14 cellular contexts compared by ENCODE assay signal in genomic region chr2:46549159-46549902, GRCh38. TPM values are rescaled to one million over a fixed set of nuclear protein-coding genes. Genes with fewer than 3 reads are reported as not detected.
DNase-seq lines count a peak whose midpoint lies in the region; ATAC-seq and TF ChIP-seq lines count a peak whose summit lies in the region.
"Had no signal": no experiment of that assay in that cellular context is flagged by ENCODE, and none has a peak within 500 bp of the region (broad histone marks: within the 10 kb centered on the region; RNA-seq: fewer than 3 reads in every experiment).

No MANE protein-coding gene starts in this region.

- no peak for DNase-seq in activated naive CD8-positive, alpha-beta T cell treated with anti-CD3 and anti-CD28 coated beads, Interleukin-2, amount 50 U/mL, for 24 hours
- peak; percentile 54 for DNase-seq in NAMALWA (ENCODE audit: low spot score)
- no peak for DNase-seq in Kasumi-1 (lab: John Stamatoyannopoulos, UW)
- no peak for DNase-seq in DMS53 treated with DMSO at 0.1 percent for 48 hours (lab: John Stamatoyannopoulos, UW; ENCODE audit: unreplicated experiment)
- no peak for DNase-seq in mammary epithelial cell
- DNase-seq: NCI-H1417; NCI-H524; pancreas; stimulated activated CD4-positive, alpha-beta T cell treated with anti-CD3 and anti-CD28 coated beads, Interleukin-4, amount 100 ng/mL, for 1 hour had no signal

- H3K27ac Mint-ChIP-seq in activated naive CD8-positive, alpha-beta T cell = peak overlapping the region; percentile 7
- H3K27ac Mint-ChIP-seq in activated naive CD8-positive, alpha-beta T cell treated with anti-CD3 and anti-CD28 coated beads, Interleukin-2, amount 50 U/mL, for 24 hours = no peak overlapping the region
- H3K27ac Mint-ChIP-seq: activated T-helper 17 cell treated with anti-CD3 and anti-CD28 coated beads, Interleukin-2, amount 50 U/mL, for 72 hours had no signal

- no peak overlapping the region for H3K4me3 ChIP-seq in mucosa of stomach (ENCODE audit: low read length)
- H3K4me3 ChIP-seq in thymus (ENCODE audit: low read length) = no peak overlapping the region
- no peak overlapping the region for H3K4me3 ChIP-seq in mammary epithelial cell (replicated peaks in 1 of 3; ENCODE audit: insufficient read depth in 1 of 3, low read depth in 2 of 3, low read length in 3 of 3)
- H3K4me3 ChIP-seq: pancreas, SJSA1 had no signal

- H3K4me1 ChIP-seq in mucosa of stomach (ENCODE audit: control insufficient read depth, insufficient read depth, low read length) (peaks cover 4% of the 10 kb centered on the region), thymus (ENCODE audit: control insufficient read depth, insufficient read depth, low read length) (peaks cover 30% of the 10 kb centered on the region), mammary epithelial cell (ENCODE audit: insufficient read depth, low read length) (no peaks in the 10 kb centered on the region)
- H3K4me1 ChIP-seq: pancreas, SJSA1 had no signal

- H3K4me3 Mint-ChIP-seq in activated naive CD8-positive, alpha-beta T cell = peak overlapping the region; percentile 33
- H3K4me3 Mint-ChIP-seq in activated naive CD8-positive, alpha-beta T cell treated with anti-CD3 and anti-CD28 coated beads, Interleukin-2, amount 50 U/mL, for 24 hours = no peak overlapping the region
- H3K4me3 Mint-ChIP-seq: activated T-helper 17 cell treated with anti-CD3 and anti-CD28 coated beads, Interleukin-2, amount 50 U/mL, for 72 hours had no signal

- WGBS in thymus = 47% methylated on average over 13 of the region's 13 CpGs
- WGBS in mammary epithelial cell (ENCODE audit: low coverage, missing lambda C conversion rate) = 58% methylated on average over 11 of the region's 13 CpGs

- in situ Hi-C loops in mammary epithelial cell (cut with MboI; ENCODE audit: low sequenced_read_pairs in 2 of 2) = no loop called here

- ATAC-seq in activated naive CD8-positive, alpha-beta T cell treated with anti-CD3 and anti-CD28 coated beads, Interleukin-2, amount 50 U/mL, for 24 hours = no peak
- ATAC-seq: activated T-helper 17 cell treated with anti-CD3 and anti-CD28 coated beads, Interleukin-2, amount 50 U/mL, for 72 hours; pancreas had no signal

- H3K36me3 ChIP-seq in mucosa of stomach (ENCODE audit: control insufficient read depth, insufficient read depth, low read length) (no peaks in the 10 kb centered on the region), thymus (ENCODE audit: control insufficient read depth, insufficient read depth) (no peaks in the 10 kb centered on the region), mammary epithelial cell (ENCODE audit: insufficient read depth, low read length) (no peaks in the 10 kb centered on the region)
- H3K36me3 ChIP-seq: pancreas had no signal

- no peaks in the 10 kb centered on the region for H3K27me3 Mint-ChIP-seq in activated naive CD8-positive, alpha-beta T cell
- H3K27me3 Mint-ChIP-seq in activated naive CD8-positive, alpha-beta T cell treated with anti-CD3 and anti-CD28 coated beads, Interleukin-2, amount 50 U/mL, for 24 hours = no peaks in the 10 kb centered on the region
- H3K27me3 Mint-ChIP-seq: activated T-helper 17 cell treated with anti-CD3 and anti-CD28 coated beads, Interleukin-2, amount 50 U/mL, for 72 hours had no signal

- no peaks in the 10 kb centered on the region for H3K9me3 ChIP-seq in mucosa of stomach (ENCODE audit: control insufficient read depth, low read length)
- H3K9me3 ChIP-seq in thymus (ENCODE audit: control insufficient read depth) = no peaks in the 10 kb centered on the region
- no peaks in the 10 kb centered on the region for H3K9me3 ChIP-seq in mammary epithelial cell (replicated peaks; ENCODE audit: insufficient read depth, low read length)
- H3K9me3 ChIP-seq: pancreas, SJSA1 had no signal

- intact Hi-C loops in mammary epithelial cell (cut with micrococcal nuclease) = no loop called here

- no peak overlapping the region for H3K4me2 ChIP-seq in mammary epithelial cell (ENCODE audit: insufficient read depth, low read depth, low read length)

- H3K27ac ChIP-seq in thymus (ENCODE audit: low read depth) = peak overlapping the region; percentile 37
- no peak overlapping the region for H3K27ac ChIP-seq in mammary epithelial cell (ENCODE audit: insufficient read depth, low read depth, low read length)
- H3K27ac ChIP-seq: pancreas, SJSA1 had no signal

- dilution Hi-C loops in mammary epithelial cell (cut with HindIII; ENCODE audit: low sequenced_read_pairs) = no loop called here

- H3K27me3 ChIP-seq in mucosa of stomach (ENCODE audit: control insufficient read depth, insufficient read depth, low read length) (no peaks in the 10 kb centered on the region), thymus (ENCODE audit: control insufficient read depth, insufficient read depth) (no peaks in the 10 kb centered on the region), mammary epithelial cell (ENCODE audit: insufficient read depth, low read length) (no peaks in the 10 kb centered on the region)
- H3K27me3 ChIP-seq: pancreas, SJSA1 had no signal

- no peak overlapping the region for H2AFZ ChIP-seq in mammary epithelial cell (ENCODE audit: low read depth, low read length)

- no peaks in the 10 kb centered on the region for H3K36me3 Mint-ChIP-seq in activated naive CD8-positive, alpha-beta T cell
- H3K36me3 Mint-ChIP-seq in activated naive CD8-positive, alpha-beta T cell treated with anti-CD3 and anti-CD28 coated beads, Interleukin-2, amount 50 U/mL, for 24 hours (ENCODE audit: low read depth) = peaks cover 2% of the 10 kb centered on the region

- H3K9ac ChIP-seq in mucosa of stomach (ENCODE audit: low read length) (peak overlapping the region; percentile 14), mammary epithelial cell (ENCODE audit: insufficient read depth, low read length) (no peak overlapping the region)

- no peaks in the 10 kb centered on the region for H3K9me3 Mint-ChIP-seq in activated naive CD8-positive, alpha-beta T cell (ENCODE audit: low read depth)
- H3K9me3 Mint-ChIP-seq in activated naive CD8-positive, alpha-beta T cell treated with anti-CD3 and anti-CD28 coated beads, Interleukin-2, amount 50 U/mL, for 24 hours = no peaks in the 10 kb centered on the region
- H3K9me3 Mint-ChIP-seq: activated T-helper 17 cell treated with anti-CD3 and anti-CD28 coated beads, Interleukin-2, amount 50 U/mL, for 72 hours had no signal

- H3K79me2 ChIP-seq in mammary epithelial cell (ENCODE audit: insufficient read depth, low read length) = no peaks in the 10 kb centered on the region

- peaks cover 59% of the 10 kb centered on the region for H3K4me1 Mint-ChIP-seq in activated naive CD8-positive, alpha-beta T cell (ENCODE audit: low read depth)
- peaks cover 59% of the 10 kb centered on the region for H3K4me1 Mint-ChIP-seq in activated naive CD8-positive, alpha-beta T cell treated with anti-CD3 and anti-CD28 coated beads, Interleukin-2, amount 50 U/mL, for 24 hours

- no peak for TF ChIP-seq CTCF in mammary epithelial cell (conservative IDR thresholded peaks at IDR 0.05 in 1 of 2, IDR thresholded peaks at IDR 0.05 in 1 of 2; ENCODE audit: extremely low read depth in 1 of 2, insufficient read depth in 1 of 2, low read depth in 1 of 2, low read length in 2 of 2)

- H4K20me1 ChIP-seq in mammary epithelial cell (ENCODE audit: insufficient read depth, low read length) = no peaks in the 10 kb centered on the region

- no TSS peak for BruUV-seq in mammary epithelial cell (replicated peaks; lab: Mats Ljungman, UMichigan)

- CTCF ChIA-PET in mammary epithelial cell (lab: Charles Lee; ENCODE audit: low non-redundant PET) = no interaction called here

RNA-seq across cellular contexts. Expression of gene ATP6V1E2, which starts 7.0 kb away (rescaled TPM):
- polyA plus RNA-seq in thymus (4.2 TPM), mammary epithelial cell (6.9 TPM)
- total RNA-seq in mammary epithelial cell = 1 to 10 TPM; 8.3 to 8.7 TPM
- 19.3 TPM for polyA minus RNA-seq in mammary epithelial cell

RNA-seq across cellular contexts. Expression of gene RHOQ, which starts 7.0 kb away (rescaled TPM):
- polyA plus RNA-seq in thymus (52.7 TPM), mammary epithelial cell (14.4 TPM)
- total RNA-seq in mammary epithelial cell = 10 to 100 TPM; 30.3 to 59.7 TPM
- polyA minus RNA-seq in mammary epithelial cell = 21.5 TPM
